24 cellular contexts compared by ENCODE assay signal in genomic region chr4:184010696-184011095, GRCh38.
DNase-seq lines count a peak whose midpoint lies in the region; ATAC-seq, FAIRE-seq and TF ChIP-seq lines count a peak whose summit lies in the region.
"Had no signal": no experiment of that assay in that cellular context is flagged by ENCODE, and none has a peak within 500 bp of the region (broad histone marks: within the 10 kb centered on the region; RNA-seq: fewer than 3 reads in every experiment).

No MANE protein-coding gene starts in this region.

- peak overlapping the region; percentile 88 for H3K27ac Mint-ChIP-seq in mesothelial cell of epicardium
- H3K27ac Mint-ChIP-seq in stimulated activated effector memory CD8-positive, alpha-beta T cell treated with anti-CD3 and anti-CD28 coated beads, Interleukin-12 subunit alpha, Interleukin-12 subunit beta, amount 100 ng/mL, for 72 hours, result no peak overlapping the region
- H3K27ac Mint-ChIP-seq: B cell; CD4-positive, alpha-beta T cell; CD8-positive, alpha-beta T cell had no signal

- no peak overlapping the region for H3K9ac ChIP-seq in IMR-90 (ENCODE audit: low read depth, low read length)
- H3K9ac ChIP-seq: BLaER1 treated with 17β-estradiol and CSF1 and Interleukin-3, amounts not matched to agents 10 nM and 100 nM had no signal

- no peaks in the 10 kb centered on the region for H3K27me3 ChIP-seq in IMR-90 (ENCODE audit: control insufficient read depth, insufficient read depth, low read length)
- H3K27me3 ChIP-seq: BLaER1 treated with 17β-estradiol and CSF1 and Interleukin-3, amounts not matched to agents 10 nM and 100 nM had no signal

- no peak for FAIRE-seq in RCC 7860 (lab: Jason Lieb, UNC)
- FAIRE-seq: A549, D721Med, GM12878, GM12892, GM18507 had no signal

- peaks cover 46% of the 10 kb centered on the region for H3K36me3 Mint-ChIP-seq in mesothelial cell of epicardium
- no peaks in the 10 kb centered on the region for H3K36me3 Mint-ChIP-seq in stimulated activated effector memory CD8-positive, alpha-beta T cell treated with anti-CD3 and anti-CD28 coated beads, Interleukin-12 subunit alpha, Interleukin-12 subunit beta, amount 100 ng/mL, for 72 hours
- H3K36me3 Mint-ChIP-seq: CD8-positive, alpha-beta T cell had no signal

- peaks cover 4% of the 10 kb centered on the region; the same call in 1 of the 2 replicates for H3K9me1 ChIP-seq in IMR-90 (ENCODE audit: insufficient read depth, low read length)

- peaks cover 47% of the 10 kb centered on the region for H3K4me1 Mint-ChIP-seq in mesothelial cell of epicardium
- no peaks in the 10 kb centered on the region for H3K4me1 Mint-ChIP-seq in stimulated activated effector memory CD8-positive, alpha-beta T cell treated with anti-CD3 and anti-CD28 coated beads, Interleukin-12 subunit alpha, Interleukin-12 subunit beta, amount 100 ng/mL, for 72 hours
- H3K4me1 Mint-ChIP-seq: B cell had no signal

- H3K4me3 Mint-ChIP-seq in mesothelial cell of epicardium, result no peak overlapping the region
- no peak overlapping the region for H3K4me3 Mint-ChIP-seq in stimulated activated effector memory CD8-positive, alpha-beta T cell treated with anti-CD3 and anti-CD28 coated beads, Interleukin-12 subunit alpha, Interleukin-12 subunit beta, amount 100 ng/mL, for 72 hours
- H3K4me3 Mint-ChIP-seq: B cell; CD4-positive, alpha-beta T cell; CD8-positive, alpha-beta T cell had no signal

- ATAC-seq in IMR-90 (ENCODE audit: low read depth), result no peak
- peak; percentile 28 for ATAC-seq in stimulated activated effector memory CD8-positive, alpha-beta T cell treated with anti-CD3 and anti-CD28 coated beads, Interleukin-12 subunit alpha, Interleukin-12 subunit beta, amount 100 ng/mL, for 72 hours
- ATAC-seq: A549; CD8-positive, alpha-beta T cell; GM12878 had no signal

- peaks cover 3% of the 10 kb centered on the region for H3K9me3 Mint-ChIP-seq in mesothelial cell of epicardium
- H3K9me3 Mint-ChIP-seq in stimulated activated effector memory CD8-positive, alpha-beta T cell treated with anti-CD3 and anti-CD28 coated beads, Interleukin-12 subunit alpha, Interleukin-12 subunit beta, amount 100 ng/mL, for 72 hours, result no peaks in the 10 kb centered on the region
- H3K9me3 Mint-ChIP-seq: CD4-positive, alpha-beta T cell; CD8-positive, alpha-beta T cell had no signal

- no peaks in the 10 kb centered on the region for H3K79me1 ChIP-seq in IMR-90 (ENCODE audit: low read depth in 1 of 2, low read length in 2 of 2)

- H2AFZ ChIP-seq in IMR-90 (replicated peaks; ENCODE audit: low read length, poor library complexity), result no peak overlapping the region

- H2AK9ac ChIP-seq in IMR-90 (replicated peaks; ENCODE audit: low read depth, low read length, poor library complexity), result no peak overlapping the region

- no peaks in the 10 kb centered on the region for H4K20me1 ChIP-seq in IMR-90 (ENCODE audit: insufficient read depth, low read length)
- H4K20me1 ChIP-seq: BLaER1 treated with 17β-estradiol and CSF1 and Interleukin-3, amounts not matched to agents 10 nM and 100 nM had no signal

- H3K56ac ChIP-seq in IMR-90 (ENCODE audit: extremely low read depth, insufficient read depth, low read length), result no peak overlapping the region

- POLR2A ChIA-PET in IMR-90 (lab: Charles Lee; ENCODE audit: unreplicated experiment), result no interaction called here

- no peak overlapping the region for H3K4me2 ChIP-seq in IMR-90 (ENCODE audit: low read depth, low read length)
- H3K4me2 ChIP-seq: A549; BLaER1 treated with 17β-estradiol and CSF1 and Interleukin-3, amounts not matched to agents 10 nM and 100 nM had no signal

- no peak overlapping the region for H2BK15ac ChIP-seq in IMR-90 (ENCODE audit: low read depth, low read length)

- no peak overlapping the region for H2BK120ac ChIP-seq in IMR-90 (ENCODE audit: low read depth, low read length)

- H3K23ac ChIP-seq in IMR-90 (ENCODE audit: low read depth, low read length), result no peak overlapping the region

- WGBS in IMR-90 (ENCODE audit: extremely low coverage in 2 of 2, insufficient read length in 1 of 2), 2 experiments, result 89% methylated on average over 6 of the region's 14 CpGs; no CpG with 5 or more reads in 1 of the 2 experiments

- DNase-seq in IMR-90 (no peak), mesothelial cell of epicardium (ENCODE audit: low spot score in 2 of 2, unreplicated experiment in 2 of 2) (no peak), DMS79 (lab: John Stamatoyannopoulos, UW) (no peak), RCC 7860 (ENCODE audit: low spot score) (no peak), HUDEP-2 (lab: John Stamatoyannopoulos, UW; ENCODE audit: unreplicated experiment in 76 of 76) (no peak)
- DNase-seq in stimulated activated effector memory CD8-positive, alpha-beta T cell treated with anti-CD3 and anti-CD28 coated beads, Interleukin-12 subunit alpha, Interleukin-12 subunit beta, amount 100 ng/mL, for 72 hours (ENCODE audit: low spot score in 2 of 2), result no peak
- DNase-seq: AML-193; Caco-2; Calu3; CD4-positive, alpha-beta T cell; CD8-positive, alpha-beta T cell; DND-41; EL; GDM1 had no signal

- no peak overlapping the region for H3K4me3 ChIP-seq in IMR-90 (ENCODE audit: insufficient read depth, low read depth, low read length)
- H3K4me3 ChIP-seq: A549; BLaER1 treated with 17β-estradiol and CSF1 and Interleukin-3, amounts not matched to agents 10 nM and 100 nM; GM12878 had no signal

- no peak overlapping the region for H2BK5ac ChIP-seq in IMR-90 (ENCODE audit: low read depth, low read length, poor library complexity, severe bottlenecking)

- no peak overlapping the region for H4K5ac ChIP-seq in IMR-90 (ENCODE audit: low read depth, low read length)

- no peak overlapping the region for H3K14ac ChIP-seq in IMR-90 (replicated peaks; ENCODE audit: low read depth, low read length)

- no peak overlapping the region for H2AK5ac ChIP-seq in IMR-90 (ENCODE audit: low read depth, low read length)

- no peak for TF ChIP-seq CTCF in IMR-90 (conservative IDR thresholded peaks at IDR 0.05; ENCODE audit: low read depth, low read length)
- no peak for TF ChIP-seq CTCF in VCaP (conservative IDR thresholded peaks at IDR 0.05)
- no peak for TF ChIP-seq CTCF in mesothelial cell of epicardium (IDR thresholded peaks at IDR 0.05; ENCODE audit: unreplicated experiment)

- dilution Hi-C loops in IMR-90 (cut with HindIII; ENCODE audit: low sequenced_read_pairs, unreplicated experiment), result no loop called here

- H3K27ac ChIP-seq in IMR-90 (ENCODE audit: insufficient read depth, low read length) (no peak overlapping the region), VCaP (peak overlapping the region; percentile 89; the same call in 1 of the 2 replicates)
- H3K27ac ChIP-seq: 22Rv1; A549; BLaER1 treated with 17β-estradiol and CSF1 and Interleukin-3, amounts not matched to agents 10 nM and 100 nM; C4-2B had no signal

- H4K8ac ChIP-seq in IMR-90 (ENCODE audit: low read depth in 2 of 2, low read length in 2 of 2), result no peak overlapping the region

- intact Hi-C loops in IMR-90 (cut with micrococcal nuclease), result no loop called here

- CTCF ChIA-PET in IMR-90 (lab: Yijun Ruan, JAX), result no interaction called here

- TSS peak; percentile 52 for BruUV-seq in IMR-90 (replicated peaks; lab: Mats Ljungman, UMichigan)

- no peak overlapping the region for H4K91ac ChIP-seq in IMR-90 (ENCODE audit: insufficient read depth, low read depth, low read length)

- H3K4me1 ChIP-seq in IMR-90 (ENCODE audit: control insufficient read depth, insufficient read depth, low read length), result peaks cover 4% of the 10 kb centered on the region; the same call in 1 of the 2 replicates
- H3K4me1 ChIP-seq: A549, Caco-2 had no signal

- in situ Hi-C loops in IMR-90 (cut with MboI; ENCODE audit: low sequenced_read_pairs), result no loop called here

- no peak overlapping the region for H2BK20ac ChIP-seq in IMR-90 (ENCODE audit: low read depth, low read length)

- peaks cover 29% of the 10 kb centered on the region for H3K36me3 ChIP-seq in IMR-90 (ENCODE audit: control insufficient read depth, insufficient read depth, low read length)
- H3K36me3 ChIP-seq: BLaER1 treated with 17β-estradiol and CSF1 and Interleukin-3, amounts not matched to agents 10 nM and 100 nM had no signal

- no peak for TF ChIP-seq RAD21 in IMR-90 (IDR thresholded peaks at IDR 0.05; ENCODE audit: low read length)

- no peak for TF ChIP-seq POLR2A in IMR-90 (IDR thresholded peaks at IDR 0.05; ENCODE audit: low read depth, low read length)

- peaks cover 2% of the 10 kb centered on the region; the same call in 1 of the 2 replicates for H3K9me3 ChIP-seq in IMR-90 (ENCODE audit: control insufficient read depth, insufficient read depth, low read length)
- H3K9me3 ChIP-seq: A549, Caco-2 had no signal

- no peaks in the 10 kb centered on the region for H3K27me3 Mint-ChIP-seq in mesothelial cell of epicardium (ENCODE audit: low read depth)
- H3K27me3 Mint-ChIP-seq: B cell; CD4-positive, alpha-beta T cell had no signal

- no peak overlapping the region for H3K4ac ChIP-seq in IMR-90 (ENCODE audit: low read depth, low read length)

- H3K18ac ChIP-seq in IMR-90 (ENCODE audit: low read depth, low read length), result no peak overlapping the region

TF ChIP-seq in IMR-90, 13 proteins besides CTCF, POLR2A, EP300 and RAD21 (continues in another document):
- TF ChIP-seq SMC3 (IDR thresholded peaks at IDR 0.05; ENCODE audit: low read depth, low read length), result no peak
- TF ChIP-seq RFX5 (IDR thresholded peaks at IDR 0.05; ENCODE audit: low read depth, low read length), result no peak
- TF ChIP-seq BHLHE40 (IDR thresholded peaks at IDR 0.05; ENCODE audit: low read depth, low read length), result no peak
- TF ChIP-seq CHD1 (IDR thresholded peaks at IDR 0.05; ENCODE audit: low read depth, low read length), result no peak
- TF ChIP-seq FOS (IDR thresholded peaks at IDR 0.05; ENCODE audit: low read depth, low read length), result no peak
- TF ChIP-seq MXI1 (IDR thresholded peaks at IDR 0.05; ENCODE audit: borderline replicate concordance, low read depth, low read length), result no peak
- TF ChIP-seq RCOR1 (IDR thresholded peaks at IDR 0.05; ENCODE audit: insufficient replicate concordance, low read length), result no peak
- TF ChIP-seq MAZ (IDR thresholded peaks at IDR 0.05; ENCODE audit: borderline replicate concordance, low read depth, low read length), result no peak
- no peak for TF ChIP-seq ELK1 (IDR thresholded peaks at IDR 0.05; ENCODE audit: borderline replicate concordance, low read depth, low read length)
- TF ChIP-seq NFE2L2 (IDR thresholded peaks at IDR 0.05; ENCODE audit: low read depth, low read length), result no peak
- TF ChIP-seq CEBPB (IDR thresholded peaks at IDR 0.05; ENCODE audit: low read depth, low read length), result no peak
